Comparison of ENCODE assay signal across 17 cellular contexts in genomic region chr6:37548067-37548674, GRCh38. TPM values are rescaled to one million over a fixed set of nuclear protein-coding genes. Genes with fewer than 3 reads are reported as not detected.
DNase-seq lines count a peak whose midpoint lies in the region; ATAC-seq, FAIRE-seq and TF ChIP-seq lines count a peak whose summit lies in the region.
"Had no signal": no experiment of that assay in that cellular context is flagged by ENCODE, and none has a peak within 500 bp of the region (broad histone marks: within the 10 kb centered on the region; RNA-seq: fewer than 3 reads in every experiment).

No MANE protein-coding gene starts in this region.

- TF ChIP-seq CTCF in natural killer cell (IDR thresholded peaks at IDR 0.05) (no peak), PC-3 (conservative IDR thresholded peaks at IDR 0.05; ENCODE audit: low read depth, low read length) (no peak), endothelial cell of umbilical vein (IDR thresholded peaks at IDR 0.05; ENCODE audit: extremely low read depth in 1 of 2, insufficient read depth in 1 of 2, low read depth in 1 of 2, low read length in 2 of 2) (no peak), D721Med (IDR thresholded peaks at IDR 0.05; ENCODE audit: insufficient read depth, missing control alignments) (no peak)

- intact Hi-C loops in natural killer cell (cut with micrococcal nuclease): no loop called here
- intact Hi-C loops in PC-3 (cut with micrococcal nuclease): no loop called here
- intact Hi-C loops in endothelial cell of umbilical vein (cut with micrococcal nuclease): no loop called here
- intact Hi-C loops in activated CD4-positive, alpha-beta T cell treated with anti-CD3 and anti-CD28 coated beads, Interleukin-2, amount 10 ng/mL, durations not matched to agents 24 days and 14 days (cut with micrococcal nuclease): no loop called here

- no peaks in the 10 kb centered on the region for H3K27me3 ChIP-seq in PC-3 (ENCODE audit: low read length)
- no peaks in the 10 kb centered on the region for H3K27me3 ChIP-seq in endothelial cell of umbilical vein (ENCODE audit: control insufficient read depth in 2 of 2, insufficient read depth in 2 of 2, low read length in 2 of 2)

- no peak overlapping the region for H3K4me3 Mint-ChIP-seq in natural killer cell
- no peak overlapping the region for H3K4me3 Mint-ChIP-seq in natural killer cell treated with Interleukin-12 subunit alpha and Interleukin-12 subunit beta and Interleukin-15 and Interleukin-18, amount 100 ng/mL, for 72 hours
- H3K4me3 Mint-ChIP-seq in stimulated activated memory B cell treated with anti-CD40 and anti-IgM and Interleukin-4, amounts not matched to agents 10 μg/mL and 1 μg/mL and 100 μg/mL, for 72 hours: peak overlapping the region; percentile 58
- no peak overlapping the region for H3K4me3 Mint-ChIP-seq in activated CD4-positive, alpha-beta T cell treated with anti-CD3 and anti-CD28 coated beads, Interleukin-2, amount 10 ng/mL, durations not matched to agents 24 days and 14 days
- H3K4me3 Mint-ChIP-seq: activated T-cell treated with anti-CD3 and anti-CD28 coated beads, Interleukin-2, amount 50 U/mL, for 24 hours had no signal

- ATAC-seq in natural killer cell (no peak), PC-3 (no peak)
- ATAC-seq in natural killer cell treated with Interleukin-12 subunit alpha and Interleukin-12 subunit beta and Interleukin-15 and Interleukin-18, amount 100 ng/mL, for 72 hours: no peak
- no peak for ATAC-seq in stimulated activated memory B cell treated with anti-CD40 and anti-IgM and Interleukin-4, amounts not matched to agents 10 μg/mL and 1 μg/mL and 100 μg/mL, for 72 hours
- ATAC-seq: activated naive CD4-positive, alpha-beta T cell treated with anti-CD3 and anti-CD28 coated beads, Interleukin-2, amount 50 U/mL, for 72 hours had no signal

- H2AFZ ChIP-seq in PC-3 (ENCODE audit: low read length) (peak overlapping the region; percentile 11; the same call in 1 of the 2 replicates), endothelial cell of umbilical vein (ENCODE audit: low read depth, low read length) (peak overlapping the region; percentile 37)

- dilution Hi-C loops in endothelial cell of umbilical vein (cut with MboI; ENCODE audit: extremely low pct_ligation_motif_present, low sequenced_read_pairs): no loop called here

- no peaks in the 10 kb centered on the region for H3K9me2 ChIP-seq in PC-3 (replicated peaks; ENCODE audit: low read length)

- no peaks in the 10 kb centered on the region for H3F3A ChIP-seq in PC-3 (ENCODE audit: low read length, unreplicated experiment)

- BruUV-seq in PC-3 (replicated peaks; lab: Mats Ljungman, UMichigan) (no TSS peak), endothelial cell of umbilical vein (replicated peaks; lab: Mats Ljungman, UMichigan) (no TSS peak)

- FAIRE-seq in endothelial cell of umbilical vein (lab: Jason Lieb, UNC) (no peak), D721Med (lab: Jason Lieb, UNC) (no peak)

- no peak for TF ChIP-seq POLR2A in endothelial cell of umbilical vein (IDR thresholded peaks at IDR 0.05; ENCODE audit: low read depth, low read length)

- H3K9me1 ChIP-seq in endothelial cell of umbilical vein (replicated peaks; ENCODE audit: control insufficient read depth, extremely low read depth, insufficient read depth, low read length): no peaks in the 10 kb centered on the region

- POLR2A ChIA-PET in PC-3 (lab: Charles Lee; ENCODE audit: unreplicated experiment) (interaction anchor here (0.6 kb wide), 1 partner anchor 47 kb away, joined by 3 read pairs; no protein-coding TSS in a partner anchor), endothelial cell of umbilical vein (lab: Charles Lee) (interaction anchor here (1.0 kb wide), 1 partner anchor 75 kb away, joined by 3 read pairs; no protein-coding TSS in a partner anchor)

- 0 out of 2 replicates have a peak overlapping the region, but pooled peaks have one; percentile 17 for H3K4me2 ChIP-seq in PC-3 (ENCODE audit: low read length)
- peak overlapping the region; percentile 45 for H3K4me2 ChIP-seq in endothelial cell of umbilical vein (ENCODE audit: insufficient read depth, low read length)

- 0 out of 2 replicates have a peak overlapping the region, but pooled peaks have one; percentile 4 for H3K27ac ChIP-seq in PC-3 (ENCODE audit: low read length)
- H3K27ac ChIP-seq in endothelial cell of umbilical vein (ENCODE audit: insufficient read depth, low read depth, low read length): no peak overlapping the region
- H3K27ac ChIP-seq: esophagus muscularis mucosa, heart left ventricle had no signal

- H3K79me2 ChIP-seq in PC-3 (ENCODE audit: low read length) (no peaks in the 10 kb centered on the region), endothelial cell of umbilical vein (ENCODE audit: control insufficient read depth, insufficient read depth, low read length) (no peaks in the 10 kb centered on the region)

- H3K4me1 Mint-ChIP-seq in natural killer cell: peaks cover 26 to 27% of the 10 kb centered on the region in 2 donors
- H3K4me1 Mint-ChIP-seq in natural killer cell treated with Interleukin-12 subunit alpha and Interleukin-12 subunit beta and Interleukin-15 and Interleukin-18, amount 100 ng/mL, for 72 hours (ENCODE audit: low read depth in 2 of 2): peaks cover 9 to 17% of the 10 kb centered on the region in 2 donors
- H3K4me1 Mint-ChIP-seq in stimulated activated memory B cell treated with anti-CD40 and anti-IgM and Interleukin-4, amounts not matched to agents 10 μg/mL and 1 μg/mL and 100 μg/mL, for 72 hours: peaks cover 97% of the 10 kb centered on the region
- peaks cover 19% of the 10 kb centered on the region for H3K4me1 Mint-ChIP-seq in activated CD4-positive, alpha-beta T cell treated with anti-CD3 and anti-CD28 coated beads, Interleukin-2, amount 10 ng/mL, durations not matched to agents 24 days and 14 days

- H3K4me3 ChIP-seq in PC-3 (ENCODE audit: low read length) (no peak overlapping the region), endothelial cell of umbilical vein (replicated peaks in 1 of 3; ENCODE audit: insufficient read depth in 1 of 3, low read depth in 1 of 3, low read length in 3 of 3) (no peak overlapping the region)
- H3K4me3 ChIP-seq: esophagus muscularis mucosa, heart left ventricle had no signal

- no peak overlapping the region for H3K9ac ChIP-seq in PC-3 (ENCODE audit: low read length)
- no peak overlapping the region for H3K9ac ChIP-seq in endothelial cell of umbilical vein (replicated peaks; ENCODE audit: extremely low read depth, insufficient read depth, low read length)

- H3K36me3 ChIP-seq in PC-3 (ENCODE audit: low read depth, low read length): no peaks in the 10 kb centered on the region
- H3K36me3 ChIP-seq in endothelial cell of umbilical vein (ENCODE audit: control insufficient read depth in 2 of 2, extremely low read depth in 1 of 2, insufficient read depth in 2 of 2, low read length in 2 of 2): no peaks in the 10 kb centered on the region
- H3K36me3 ChIP-seq: esophagus muscularis mucosa, heart left ventricle had no signal

- DNase-seq in natural killer cell: no peak
- DNase-seq in natural killer cell treated with Interleukin-12 subunit alpha and Interleukin-12 subunit beta and Interleukin-15 and Interleukin-18, amount 100 ng/mL, for 72 hours (ENCODE audit: low spot score): no peak
- peak; percentile 25 for DNase-seq in PC-3
- DNase-seq in endothelial cell of umbilical vein (ENCODE audit: low read depth, low spot score): no peak
- no peak for DNase-seq in D721Med (ENCODE audit: insufficient read length, low spot score)
- DNase-seq in activated CD4-positive, alpha-beta T cell treated with anti-CD3 and anti-CD28 coated beads, Interleukin-2, amount 10 ng/mL, durations not matched to agents 24 days and 14 days: no peak
- no peak for DNase-seq in SW480 (ENCODE audit: low spot score)
- DNase-seq: activated T-cell treated with anti-CD3 and anti-CD28 coated beads, Interleukin-2, amount 50 U/mL, for 24 hours; HCEC 1CT; islet precursor cell; mesendoderm; NCI-H748 treated with DMSO at 0.1 percent for 48 hours; RPMI8226 had no signal

- no peaks in the 10 kb centered on the region for H3K36me3 Mint-ChIP-seq in natural killer cell
- no peaks in the 10 kb centered on the region for H3K36me3 Mint-ChIP-seq in natural killer cell treated with Interleukin-12 subunit alpha and Interleukin-12 subunit beta and Interleukin-15 and Interleukin-18, amount 100 ng/mL, for 72 hours
- no peaks in the 10 kb centered on the region for H3K36me3 Mint-ChIP-seq in stimulated activated memory B cell treated with anti-CD40 and anti-IgM and Interleukin-4, amounts not matched to agents 10 μg/mL and 1 μg/mL and 100 μg/mL, for 72 hours
- no peaks in the 10 kb centered on the region for H3K36me3 Mint-ChIP-seq in activated CD4-positive, alpha-beta T cell treated with anti-CD3 and anti-CD28 coated beads, Interleukin-2, amount 10 ng/mL, durations not matched to agents 24 days and 14 days (ENCODE audit: low read depth)
- H3K36me3 Mint-ChIP-seq: activated naive CD4-positive, alpha-beta T cell treated with anti-CD3 and anti-CD28 coated beads, Interleukin-2, amount 50 U/mL, for 72 hours had no signal

- no peaks in the 10 kb centered on the region for H3K27me3 Mint-ChIP-seq in natural killer cell (ENCODE audit: low read depth in 2 of 2)
- H3K27me3 Mint-ChIP-seq in natural killer cell treated with Interleukin-12 subunit alpha and Interleukin-12 subunit beta and Interleukin-15 and Interleukin-18, amount 100 ng/mL, for 72 hours: peaks cover 0 to 2% of the 10 kb centered on the region in 2 donors
- H3K27me3 Mint-ChIP-seq in stimulated activated memory B cell treated with anti-CD40 and anti-IgM and Interleukin-4, amounts not matched to agents 10 μg/mL and 1 μg/mL and 100 μg/mL, for 72 hours: no peaks in the 10 kb centered on the region
- H3K27me3 Mint-ChIP-seq in activated CD4-positive, alpha-beta T cell treated with anti-CD3 and anti-CD28 coated beads, Interleukin-2, amount 10 ng/mL, durations not matched to agents 24 days and 14 days: no peaks in the 10 kb centered on the region
- H3K27me3 Mint-ChIP-seq: activated T-cell treated with anti-CD3 and anti-CD28 coated beads, Interleukin-2, amount 50 U/mL, for 24 hours had no signal

- no peaks in the 10 kb centered on the region for H3K9me3 Mint-ChIP-seq in natural killer cell
- no peaks in the 10 kb centered on the region for H3K9me3 Mint-ChIP-seq in natural killer cell treated with Interleukin-12 subunit alpha and Interleukin-12 subunit beta and Interleukin-15 and Interleukin-18, amount 100 ng/mL, for 72 hours
- H3K9me3 Mint-ChIP-seq in stimulated activated memory B cell treated with anti-CD40 and anti-IgM and Interleukin-4, amounts not matched to agents 10 μg/mL and 1 μg/mL and 100 μg/mL, for 72 hours: no peaks in the 10 kb centered on the region
- no peaks in the 10 kb centered on the region for H3K9me3 Mint-ChIP-seq in activated CD4-positive, alpha-beta T cell treated with anti-CD3 and anti-CD28 coated beads, Interleukin-2, amount 10 ng/mL, durations not matched to agents 24 days and 14 days
- H3K9me3 Mint-ChIP-seq: activated naive CD4-positive, alpha-beta T cell treated with anti-CD3 and anti-CD28 coated beads, Interleukin-2, amount 50 U/mL, for 72 hours; activated T-cell treated with anti-CD3 and anti-CD28 coated beads, Interleukin-2, amount 50 U/mL, for 24 hours had no signal

- H3K9me3 ChIP-seq in PC-3 (ENCODE audit: low read length) (no peaks in the 10 kb centered on the region), endothelial cell of umbilical vein (replicated peaks; ENCODE audit: control insufficient read depth, insufficient read depth, low read length) (no peaks in the 10 kb centered on the region)
- H3K9me3 ChIP-seq: esophagus muscularis mucosa, heart left ventricle had no signal

- H4K20me1 ChIP-seq in PC-3 (ENCODE audit: low read length): no peaks in the 10 kb centered on the region
- H4K20me1 ChIP-seq in endothelial cell of umbilical vein (replicated peaks; ENCODE audit: control insufficient read depth, extremely low read depth, insufficient read depth, low read length): no peaks in the 10 kb centered on the region

- H3K27ac Mint-ChIP-seq in natural killer cell: peak overlapping the region; percentile 87 to 89
- H3K27ac Mint-ChIP-seq in natural killer cell treated with Interleukin-12 subunit alpha and Interleukin-12 subunit beta and Interleukin-15 and Interleukin-18, amount 100 ng/mL, for 72 hours: peak overlapping the region in 1 of 2 donors; percentile 62
- peak overlapping the region; percentile 92 for H3K27ac Mint-ChIP-seq in stimulated activated memory B cell treated with anti-CD40 and anti-IgM and Interleukin-4, amounts not matched to agents 10 μg/mL and 1 μg/mL and 100 μg/mL, for 72 hours
- H3K27ac Mint-ChIP-seq in activated CD4-positive, alpha-beta T cell treated with anti-CD3 and anti-CD28 coated beads, Interleukin-2, amount 10 ng/mL, durations not matched to agents 24 days and 14 days: no peak overlapping the region
- H3K27ac Mint-ChIP-seq: activated naive CD4-positive, alpha-beta T cell treated with anti-CD3 and anti-CD28 coated beads, Interleukin-2, amount 50 U/mL, for 72 hours had no signal

- H3K4me1 ChIP-seq in PC-3 (ENCODE audit: insufficient read depth, low read length) (peaks cover 39% of the 10 kb centered on the region), endothelial cell of umbilical vein (ENCODE audit: control insufficient read depth, extremely low read depth, insufficient read depth, low read length) (peaks cover 25% of the 10 kb centered on the region)

- CTCF ChIA-PET in PC-3 (lab: Charles Lee) (no interaction called here), endothelial cell of umbilical vein (lab: Charles Lee) (interaction anchor here (0.9 to 4.4 kb wide), 10 partner anchors 8 to 222 kb away, joined by 3 to 34 read pairs (median 4); no protein-coding TSS in a partner anchor)

RNA-seq across cellular contexts. Expression of gene CCDC167, which starts 48.5 kb away (rescaled TPM):
- total RNA-seq in natural killer cell: 10 to 100 TPM; 10.2 to 27.4 (median 19.4) TPM
- total RNA-seq in natural killer cell treated with Interleukin-12 subunit alpha and Interleukin-12 subunit beta and Interleukin-15 and Interleukin-18, amount 100 ng/mL, for 72 hours: 10 to 100 TPM; 46.0 to 54.8 TPM
- 54.1 and 56.9 TPM in 2 replicates for total RNA-seq in PC-3 (2014; rRNA removed)
- total RNA-seq in endothelial cell of umbilical vein: 46.6 and 52.7 TPM in 2 replicates
- 84.8 and 105 TPM in 2 replicates for polyA plus RNA-seq in endothelial cell of umbilical vein
- 140 and 204 TPM in 2 replicates for polyA plus RNA-seq in endothelial cell of umbilical vein (2011; cell fraction: cytosol; rRNA removed)
- polyA plus RNA-seq in endothelial cell of umbilical vein (2011; cell fraction: nucleus; rRNA removed): 43.4 and 47.1 TPM in 2 replicates
- polyA plus RNA-seq in endothelial cell of umbilical vein (2012): 73.3 and 84.0 TPM in 2 replicates
- polyA minus RNA-seq in endothelial cell of umbilical vein: 13.9 and 20.1 TPM in 2 replicates
- polyA minus RNA-seq in endothelial cell of umbilical vein (2011; cell fraction: cytosol; rRNA and poly(A)+ RNA removed): 9.9 TPM
- 3.5 and 6.1 TPM in 2 replicates for polyA minus RNA-seq in endothelial cell of umbilical vein (2011; cell fraction: nucleus; rRNA and poly(A)+ RNA removed)
- total RNA-seq in activated CD4-positive, alpha-beta T cell treated with anti-CD3 and anti-CD28 coated beads, Interleukin-2, amount 10 ng/mL, durations not matched to agents 24 days and 14 days: 59.1 and 62.4 TPM in 2 replicates
